19 cellular contexts compared by ENCODE assay signal in the genomic region with DNA sequence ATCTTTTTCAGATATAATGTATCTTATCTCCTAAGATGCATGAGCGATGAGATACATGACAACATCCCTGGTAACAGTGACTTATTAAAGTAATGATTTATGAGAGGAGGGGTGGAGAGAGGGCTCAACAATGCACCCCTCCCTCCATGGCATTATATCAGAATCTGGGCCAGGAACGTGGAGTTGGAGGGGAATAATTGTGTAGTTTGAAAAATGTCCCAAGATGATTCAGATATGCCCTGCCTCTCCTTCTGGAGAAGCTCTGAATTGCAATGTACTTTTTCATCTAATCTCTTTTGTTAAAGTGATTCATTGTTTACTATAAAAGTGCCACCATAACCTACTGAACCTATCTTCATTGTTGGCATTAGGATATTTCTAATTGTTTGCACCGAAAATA.
A peak's percentile ranks its signal among the peaks of the same experiment; 100 is the strongest.
DNase-seq lines count a peak whose midpoint lies in the region; ATAC-seq and TF ChIP-seq lines count a peak whose summit lies in the region.
"Had no signal": no experiment of that assay in that cellular context is flagged by ENCODE, and none has a peak within 500 bp of the region (broad histone marks: within the 10 kb centered on the region; RNA-seq: fewer than 3 reads in every experiment).

No MANE protein-coding gene starts in this region.

- DNase-seq in BJ (ENCODE audit: low read depth) (no peak), SK-N-SH (no peak), dermis blood vessel endothelial cell (peak; percentile 24), kidney tubule cell (ENCODE audit: low spot score) (peak; percentile 19), CD1c-positive myeloid dendritic cell (ENCODE audit: extremely low spot score) (no peak), GF-D8 (lab: John Stamatoyannopoulos, UW) (no peak)
- DNase-seq: activated CD4-positive, alpha-beta T cell treated with anti-CD3 and anti-CD28 coated beads for 36 hours; CD8-positive, alpha-beta T cell; DND-41; NCI-H2081; NCI-H510A treated with DMSO at 0.1 percent for 48 hours; nucleus accumbens; right cardiac atrium; stimulated activated CD4-positive, alpha-beta T cell treated with anti-CD3 and anti-CD28 coated beads, Interleukin-15, amount 100 ng/mL, for 24 hours; SW 1271 had no signal

- no peaks in the 10 kb centered on the region; the same call in 1 of the 2 replicates for H3K27me3 ChIP-seq in BJ (ENCODE audit: control insufficient read depth, insufficient read depth, low read length)
- no peaks in the 10 kb centered on the region for H3K27me3 ChIP-seq in SK-N-SH (ENCODE audit: insufficient read depth)

- H3K9me2 ChIP-seq in SK-N-SH: no peaks in the 10 kb centered on the region

- no peak overlapping the region for H2AFZ ChIP-seq in SK-N-SH (ENCODE audit: low read depth)

- 49% methylated on average over 3 of the region's 3 CpGs for WGBS in SK-N-SH (ENCODE audit: low lambda C conversion rate)

- H3K79me2 ChIP-seq in SK-N-SH (ENCODE audit: insufficient read depth): no peaks in the 10 kb centered on the region

- H3K27me3 Mint-ChIP-seq in stimulated activated memory B cell treated with anti-CD40 and anti-IgM and Interleukin-4, amounts not matched to agents 10 μg/mL and 1 μg/mL and 100 μg/mL, for 72 hours: no peaks in the 10 kb centered on the region
- H3K27me3 Mint-ChIP-seq: activated CD4-positive, alpha-beta T cell treated with anti-CD3 and anti-CD28 coated beads for 36 hours had no signal

- no peak overlapping the region for H3K9ac ChIP-seq in SK-N-SH

- no peaks in the 10 kb centered on the region for H3K9me3 Mint-ChIP-seq in stimulated activated memory B cell treated with anti-CD40 and anti-IgM and Interleukin-4, amounts not matched to agents 10 μg/mL and 1 μg/mL and 100 μg/mL, for 72 hours
- H3K9me3 Mint-ChIP-seq: activated T-helper 2 cell treated with anti-CD3 and anti-CD28 coated beads, Interferon-gamma antibody, Interleukin-2, Interleukin-4, amounts not matched to agents 10 μg/mL and 5 μg/mL and 100 μg/mL, durations not matched to agents 14 hours and 24 hours and 36 hours; CD8-positive, alpha-beta T cell had no signal

- H3F3A ChIP-seq in SK-N-SH (replicated peaks; ENCODE audit: insufficient read depth): no peaks in the 10 kb centered on the region

- H3K4me2 ChIP-seq in SK-N-SH: no peak overlapping the region

- TF ChIP-seq CTCF in BJ (IDR thresholded peaks at IDR 0.05; ENCODE audit: insufficient read depth, low read depth, low read length) (0 out of 2 replicates have a peak, but pooled peaks have one; percentile 15), SK-N-SH (IDR thresholded peaks at IDR 0.05) (peak; percentile 39)

- H3K36me3 Mint-ChIP-seq in stimulated activated memory B cell treated with anti-CD40 and anti-IgM and Interleukin-4, amounts not matched to agents 10 μg/mL and 1 μg/mL and 100 μg/mL, for 72 hours: no peaks in the 10 kb centered on the region
- H3K36me3 Mint-ChIP-seq: CD8-positive, alpha-beta T cell had no signal

- ATAC-seq in stimulated activated memory B cell treated with anti-CD40 and anti-IgM and Interleukin-4, amounts not matched to agents 10 μg/mL and 1 μg/mL and 100 μg/mL, for 72 hours: no peak
- no peak for ATAC-seq in HG02938 (IDR thresholded peaks at IDR 0.05; ENCODE audit: unreplicated experiment)
- ATAC-seq: activated CD4-positive, alpha-beta T cell treated with anti-CD3 and anti-CD28 coated beads for 36 hours; CD8-positive, alpha-beta T cell; left lobe of liver; right cardiac atrium had no signal

- TF ChIP-seq EP300 in SK-N-SH (IDR thresholded peaks at IDR 0.05; ENCODE audit: borderline replicate concordance in 1 of 2, low read depth in 1 of 2, low read length in 1 of 2): no peak

- H3K4me1 ChIP-seq in SK-N-SH (ENCODE audit: control insufficient read depth in 1 of 2, insufficient read depth in 2 of 2, low read depth in 1 of 2, low read length in 1 of 2): peaks cover 0 to 20% of the 10 kb centered on the region in 2 experiments; a peak in 2 of 4 replicates

- no peaks in the 10 kb centered on the region for H3K9me3 ChIP-seq in SK-N-SH

- H3K27ac ChIP-seq in SK-N-SH (ENCODE audit: low read depth in 2 of 2, low read length in 1 of 2): no peak overlapping the region

- H3K4me3 ChIP-seq in BJ (ENCODE audit: low read depth, low read length): no peak overlapping the region
- H3K4me3 ChIP-seq in SK-N-SH (ENCODE audit: low read depth in 2 of 2, low read length in 1 of 2): no peak overlapping the region

- no peaks in the 10 kb centered on the region for H4K20me1 ChIP-seq in SK-N-SH (ENCODE audit: insufficient read depth)

- no peak overlapping the region for H3K4me3 Mint-ChIP-seq in stimulated activated memory B cell treated with anti-CD40 and anti-IgM and Interleukin-4, amounts not matched to agents 10 μg/mL and 1 μg/mL and 100 μg/mL, for 72 hours
- H3K4me3 Mint-ChIP-seq: activated CD4-positive, alpha-beta T cell treated with anti-CD3 and anti-CD28 coated beads for 36 hours; CD8-positive, alpha-beta T cell had no signal

- H3K27ac Mint-ChIP-seq in stimulated activated memory B cell treated with anti-CD40 and anti-IgM and Interleukin-4, amounts not matched to agents 10 μg/mL and 1 μg/mL and 100 μg/mL, for 72 hours: no peak overlapping the region
- H3K27ac Mint-ChIP-seq: activated CD4-positive, alpha-beta T cell treated with anti-CD3 and anti-CD28 coated beads for 36 hours; activated T-helper 2 cell treated with anti-CD3 and anti-CD28 coated beads, Interferon-gamma antibody, Interleukin-2, Interleukin-4, amounts not matched to agents 10 μg/mL and 5 μg/mL and 100 μg/mL, durations not matched to agents 14 hours and 24 hours and 36 hours; CD8-positive, alpha-beta T cell had no signal

- H3K4me1 Mint-ChIP-seq in stimulated activated memory B cell treated with anti-CD40 and anti-IgM and Interleukin-4, amounts not matched to agents 10 μg/mL and 1 μg/mL and 100 μg/mL, for 72 hours: no peaks in the 10 kb centered on the region
- H3K4me1 Mint-ChIP-seq: activated CD4-positive, alpha-beta T cell treated with anti-CD3 and anti-CD28 coated beads for 36 hours had no signal

- POLR2A ChIA-PET in BJ (lab: Charles Lee) (no interaction called here), SK-N-SH (lab: Yijun Ruan, JAX) (no interaction called here)

- H3K36me3 ChIP-seq in BJ (ENCODE audit: control insufficient read depth, insufficient read depth, low read length): no peaks in the 10 kb centered on the region
- H3K36me3 ChIP-seq in SK-N-SH (replicated peaks in 1 of 2; ENCODE audit: control insufficient read depth in 1 of 2, insufficient read depth in 2 of 2, low read length in 1 of 2): no peaks in the 10 kb centered on the region

- CTCF ChIA-PET in BJ (lab: Yijun Ruan, JAX) (interaction anchor here (1.1 to 2.2 kb wide), 3 partner anchors 13 to 137 kb away, joined by 3 to 6 read pairs (median 3); no protein-coding TSS in a partner anchor), SK-N-SH (lab: Yijun Ruan, JAX) (interaction anchor here (1.3 to 3.2 kb wide), 2 partner anchors 137 to 179 kb away, joined by 4 to 16 read pairs; no protein-coding TSS in a partner anchor)

- no peak for TF ChIP-seq RAD21 in SK-N-SH (IDR thresholded peaks at IDR 0.05; ENCODE audit: low read length)

TF ChIP-seq in SK-N-SH, 30 proteins besides CTCF, POLR2A, EP300 and RAD21:
- TF ChIP-seq SIN3A (IDR thresholded peaks at IDR 0.05; ENCODE audit: borderline replicate concordance, low read depth, low read length): no peak
- TF ChIP-seq, protein P1, sequence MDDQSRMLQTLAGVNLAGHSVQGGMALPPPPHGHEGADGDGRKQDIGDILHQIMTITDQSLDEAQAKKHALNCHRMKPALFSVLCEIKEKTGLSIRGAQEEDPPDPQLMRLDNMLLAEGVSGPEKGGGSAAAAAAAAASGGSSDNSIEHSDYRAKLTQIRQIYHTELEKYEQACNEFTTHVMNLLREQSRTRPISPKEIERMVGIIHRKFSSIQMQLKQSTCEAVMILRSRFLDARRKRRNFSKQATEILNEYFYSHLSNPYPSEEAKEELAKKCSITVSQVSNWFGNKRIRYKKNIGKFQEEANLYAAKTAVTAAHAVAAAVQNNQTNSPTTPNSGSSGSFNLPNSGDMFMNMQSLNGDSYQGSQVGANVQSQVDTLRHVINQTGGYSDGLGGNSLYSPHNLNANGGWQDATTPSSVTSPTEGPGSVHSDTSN (IDR thresholded peaks at IDR 0.05): 0 out of 2 replicates have a peak, but pooled peaks have one; percentile 5

Comparison
In these comparisons a context has a peak if more than half of its experiments do, and no peak if none do; other contexts are left out.
1. DNase-seq: peak in dermis blood vessel endothelial cell (single experiment) and kidney tubule cell (single experiment); none in BJ (single experiment), SK-N-SH (single experiment), CD1c-positive myeloid dendritic cell (single experiment) and GF-D8 (single experiment).